ENCODE assay signal across 10 cellular contexts in the genomic region with DNA sequence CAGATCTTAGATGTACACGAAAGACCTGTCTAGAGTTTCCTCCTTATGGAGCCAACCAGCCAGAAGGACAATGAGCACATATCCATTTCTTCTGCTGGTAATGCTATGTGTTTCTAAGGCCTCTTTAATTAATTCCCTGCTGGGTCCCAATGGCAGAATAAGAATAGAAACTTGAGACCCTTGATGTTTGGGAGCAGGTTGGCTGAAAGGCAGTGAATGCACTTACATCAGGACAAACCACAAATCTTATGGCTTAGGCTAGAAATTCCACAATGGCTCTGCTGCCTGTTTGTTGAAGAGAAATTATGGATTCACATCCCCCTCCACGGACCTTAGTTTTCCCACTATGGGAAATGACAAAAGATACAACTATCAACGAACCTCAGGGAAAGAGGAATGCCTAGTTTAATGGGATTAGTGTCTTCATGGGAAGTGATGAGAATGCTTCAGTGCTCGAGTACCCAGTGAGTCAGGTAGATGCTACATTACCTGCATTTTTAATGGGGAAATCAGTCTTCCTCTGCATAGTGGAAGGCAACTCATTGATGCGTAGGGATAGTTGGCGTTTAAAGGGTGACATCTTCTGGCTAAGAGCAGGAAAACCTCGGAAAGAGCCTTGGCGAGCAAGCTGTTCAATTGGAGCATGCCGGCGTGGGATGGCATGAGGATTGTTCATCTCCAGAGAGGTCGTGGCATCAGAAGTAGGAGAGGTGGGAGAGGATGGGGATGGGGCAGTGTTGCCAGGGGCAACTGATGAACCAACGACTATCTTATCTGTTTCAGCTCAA. TPM values are rescaled to one million over a fixed set of nuclear protein-coding genes. Genes with fewer than 3 reads are reported as not detected.
DNase-seq lines count a peak whose midpoint lies in the region; ATAC-seq and TF ChIP-seq lines count a peak whose summit lies in the region.
"Had no signal": no experiment of that assay in that cellular context is flagged by ENCODE, and none has a peak within 500 bp of the region (broad histone marks: within the 10 kb centered on the region; RNA-seq: fewer than 3 reads in every experiment).

No MANE protein-coding gene starts in this region.

- peaks cover 0 to 8% (median 3%) of the 10 kb centered on the region in 4 donors for H3K4me1 ChIP-seq in esophagus muscularis mucosa
- peaks cover 0 to 4% of the 10 kb centered on the region in 2 donors for H3K4me1 ChIP-seq in neuronal stem cell (ENCODE audit: control insufficient read depth in 2 of 2, insufficient read depth in 1 of 2, low read depth in 1 of 2, low read length in 2 of 2)
- H3K4me1 ChIP-seq in CD8-positive, alpha-beta T cell (ENCODE audit: insufficient read depth, low read length) = no peaks in the 10 kb centered on the region
- no peaks in the 10 kb centered on the region for H3K4me1 ChIP-seq in ascending aorta

- TF ChIP-seq CTCF in esophagus muscularis mucosa (IDR thresholded peaks at IDR 0.05) (peak; percentile 16 to 32 (median 20)), ascending aorta (IDR thresholded peaks at IDR 0.05) (no peak)
- TF ChIP-seq CTCF in CD8-positive, alpha-beta T cell (IDR thresholded peaks at IDR 0.05) = no peak

- H3K27ac Mint-ChIP-seq in activated CD4-positive, alpha-beta memory T cell treated with anti-CD3 and anti-CD28 coated beads, Interleukin-2, amount 10 ng/mL, durations not matched to agents 7 days and 5 days = no peak overlapping the region
- H3K27ac Mint-ChIP-seq in CD8-positive, alpha-beta T cell = no peak overlapping the region
- H3K27ac Mint-ChIP-seq in activated CD8-positive, alpha-beta T cell treated with anti-CD3 and anti-CD28 coated beads, Interleukin-2, amount 10 ng/mL, durations not matched to agents 7 days and 5 days = no peak overlapping the region
- H3K27ac Mint-ChIP-seq: activated naive CD8-positive, alpha-beta T cell had no signal

- peaks cover 7% of the 10 kb centered on the region for H3K4me1 Mint-ChIP-seq in activated CD4-positive, alpha-beta memory T cell treated with anti-CD3 and anti-CD28 coated beads, Interleukin-2, amount 10 ng/mL, durations not matched to agents 7 days and 5 days
- H3K4me1 Mint-ChIP-seq in CD8-positive, alpha-beta T cell (ENCODE audit: low read depth) = peaks cover 7% of the 10 kb centered on the region
- peaks cover 13% of the 10 kb centered on the region for H3K4me1 Mint-ChIP-seq in activated CD8-positive, alpha-beta T cell treated with anti-CD3 and anti-CD28 coated beads, Interleukin-2, amount 10 ng/mL, durations not matched to agents 7 days and 5 days (ENCODE audit: low read depth)

- intact Hi-C loops in esophagus muscularis mucosa (cut with DNase I) (no loop called here), ascending aorta (cut with DNase I) (no loop called here)
- intact Hi-C loops in CD8-positive, alpha-beta T cell (cut with DNase I, micrococcal nuclease) = no loop called here

- H3K4me3 Mint-ChIP-seq in activated CD4-positive, alpha-beta memory T cell treated with anti-CD3 and anti-CD28 coated beads, Interleukin-2, amount 10 ng/mL, durations not matched to agents 7 days and 5 days = no peak overlapping the region
- H3K4me3 Mint-ChIP-seq in CD8-positive, alpha-beta T cell = no peak overlapping the region
- no peak overlapping the region for H3K4me3 Mint-ChIP-seq in activated CD8-positive, alpha-beta T cell treated with anti-CD3 and anti-CD28 coated beads, Interleukin-2, amount 10 ng/mL, durations not matched to agents 7 days and 5 days
- H3K4me3 Mint-ChIP-seq: activated naive CD8-positive, alpha-beta T cell had no signal

- H3K27ac ChIP-seq in esophagus muscularis mucosa (replicated peaks in 1 of 4) (no peak overlapping the region), neuronal stem cell (replicated peaks; ENCODE audit: low read length) (no peak overlapping the region), ascending aorta (no peak overlapping the region)
- no peak overlapping the region for H3K27ac ChIP-seq in CD8-positive, alpha-beta T cell (ENCODE audit: low read depth, low read length)

- H3K23ac ChIP-seq in neuronal stem cell (ENCODE audit: low read depth, low read length, poor library complexity) = no peak overlapping the region

- H3K36me3 Mint-ChIP-seq in activated CD4-positive, alpha-beta memory T cell treated with anti-CD3 and anti-CD28 coated beads, Interleukin-2, amount 10 ng/mL, durations not matched to agents 7 days and 5 days (ENCODE audit: low read depth) = peaks cover 40% of the 10 kb centered on the region
- H3K36me3 Mint-ChIP-seq in CD8-positive, alpha-beta T cell = peaks cover 78% of the 10 kb centered on the region
- peaks cover 35% of the 10 kb centered on the region for H3K36me3 Mint-ChIP-seq in activated CD8-positive, alpha-beta T cell treated with anti-CD3 and anti-CD28 coated beads, Interleukin-2, amount 10 ng/mL, durations not matched to agents 7 days and 5 days (ENCODE audit: low read depth)

- ATAC-seq in CD8-positive, alpha-beta T cell = no peak
- no peak for ATAC-seq in activated CD8-positive, alpha-beta T cell treated with anti-CD3 and anti-CD28 coated beads, Interleukin-2, amount 10 ng/mL, durations not matched to agents 7 days and 5 days

- no peak for TF ChIP-seq POLR2A in esophagus muscularis mucosa (IDR thresholded peaks at IDR 0.05; ENCODE audit: low read depth)

- no peak for TF ChIP-seq EP300 in esophagus muscularis mucosa (IDR thresholded peaks at IDR 0.05)

- H3K79me1 ChIP-seq in neuronal stem cell (ENCODE audit: low read depth, low read length) = no peaks in the 10 kb centered on the region

- DNase-seq in ELR (ENCODE audit: low read depth) (peak; percentile 24), NCI-H510A (lab: John Stamatoyannopoulos, UW) (peak; percentile 5), esophagus muscularis mucosa (ENCODE audit: extremely low spot score) (no peak), neuronal stem cell (ENCODE audit: low spot score) (peak; percentile 24), ascending aorta (ENCODE audit: low spot score in 2 of 2) (no peak)
- DNase-seq in activated CD4-positive, alpha-beta memory T cell treated with anti-CD3 and anti-CD28 coated beads, Interleukin-2, amount 10 ng/mL, durations not matched to agents 7 days and 5 days = no peak
- no peak for DNase-seq in CD8-positive, alpha-beta T cell
- no peak for DNase-seq in activated CD8-positive, alpha-beta T cell treated with anti-CD3 and anti-CD28 coated beads, Interleukin-2, amount 10 ng/mL, durations not matched to agents 7 days and 5 days
- DNase-seq: NCI-H2081 treated with DMSO at 0.1 percent for 48 hours had no signal

- H3K4me2 ChIP-seq in neuronal stem cell (ENCODE audit: insufficient read depth, low read length, poor library complexity, severe bottlenecking) = no peak overlapping the region

- H2AFZ ChIP-seq in neuronal stem cell (ENCODE audit: low read length) = no peak overlapping the region

- no peak overlapping the region for H4K8ac ChIP-seq in neuronal stem cell (ENCODE audit: low read depth, low read length)

- no peak overlapping the region for H3K4ac ChIP-seq in neuronal stem cell (ENCODE audit: low read length)

- H2BK15ac ChIP-seq in neuronal stem cell (ENCODE audit: low read length) = no peak overlapping the region

- no peak overlapping the region for H3K14ac ChIP-seq in neuronal stem cell (ENCODE audit: low read length)

- no peak overlapping the region for H2BK5ac ChIP-seq in neuronal stem cell (ENCODE audit: low read length)

- H3K9me3 Mint-ChIP-seq in activated CD4-positive, alpha-beta memory T cell treated with anti-CD3 and anti-CD28 coated beads, Interleukin-2, amount 10 ng/mL, durations not matched to agents 7 days and 5 days = no peaks in the 10 kb centered on the region
- H3K9me3 Mint-ChIP-seq in CD8-positive, alpha-beta T cell = no peaks in the 10 kb centered on the region
- no peaks in the 10 kb centered on the region for H3K9me3 Mint-ChIP-seq in activated CD8-positive, alpha-beta T cell treated with anti-CD3 and anti-CD28 coated beads, Interleukin-2, amount 10 ng/mL, durations not matched to agents 7 days and 5 days (ENCODE audit: insufficient read depth)

- no peak overlapping the region for H2BK120ac ChIP-seq in neuronal stem cell (ENCODE audit: low read depth, low read length)

- no peak overlapping the region for H3K9ac ChIP-seq in neuronal stem cell (ENCODE audit: low read depth, low read length, poor library complexity)

- H3K18ac ChIP-seq in neuronal stem cell (ENCODE audit: low read length) = no peak overlapping the region

- H3K4me3 ChIP-seq in esophagus muscularis mucosa (no peak overlapping the region), neuronal stem cell (ENCODE audit: low read length in 2 of 2) (no peak overlapping the region), ascending aorta (no peak overlapping the region)
- H3K4me3 ChIP-seq in CD8-positive, alpha-beta T cell (ENCODE audit: low read depth, low read length) = no peak overlapping the region

- H4K91ac ChIP-seq in neuronal stem cell (ENCODE audit: low read depth, low read length, poor library complexity) = no peak overlapping the region

- no peaks in the 10 kb centered on the region for H3K9me3 ChIP-seq in esophagus muscularis mucosa
- H3K9me3 ChIP-seq in neuronal stem cell (replicated peaks in 1 of 2; ENCODE audit: control insufficient read depth in 2 of 2, insufficient read depth in 1 of 2, low read depth in 1 of 2, low read length in 2 of 2) = no peaks in the 10 kb centered on the region
- no peaks in the 10 kb centered on the region for H3K9me3 ChIP-seq in CD8-positive, alpha-beta T cell (ENCODE audit: low read length)
- H3K9me3 ChIP-seq in ascending aorta = no peaks in the 10 kb centered on the region

- no peak overlapping the region for H2AK5ac ChIP-seq in neuronal stem cell (ENCODE audit: low read depth, low read length)

- H3K36me3 ChIP-seq in esophagus muscularis mucosa (peaks cover 9 to 86% (median 71%) of the 10 kb centered on the region in 4 donors), neuronal stem cell (replicated peaks in 1 of 2; ENCODE audit: control insufficient read depth in 2 of 2, insufficient read depth in 2 of 2, low read length in 2 of 2) (peaks cover 12 to 67% of the 10 kb centered on the region in 2 donors), ascending aorta (peaks cover 47 to 54% of the 10 kb centered on the region in 2 donors)
- peaks cover 27% of the 10 kb centered on the region for H3K36me3 ChIP-seq in CD8-positive, alpha-beta T cell (ENCODE audit: insufficient read depth, low read length)

- CTCF ChIA-PET in activated CD4-positive, alpha-beta memory T cell treated with anti-CD3 and anti-CD28 coated beads, Interleukin-2, amount 10 ng/mL, durations not matched to agents 7 days and 5 days (lab: Charles Lee) = interaction anchor here (2.4 kb wide), 1 partner anchor 11 kb away, joined by 10 read pairs; no protein-coding TSS in a partner anchor
- CTCF ChIA-PET in CD8-positive, alpha-beta T cell (lab: Charles Lee) = no interaction called here
- CTCF ChIA-PET in activated CD8-positive, alpha-beta T cell treated with anti-CD3 and anti-CD28 coated beads, Interleukin-2, amount 10 ng/mL, durations not matched to agents 7 days and 5 days (lab: Charles Lee) = interaction anchor here (1.6 kb wide), 1 partner anchor 11 kb away, joined by 7 read pairs; no protein-coding TSS in a partner anchor

- 56% methylated on average over 12 of the region's 12 CpGs for WGBS in esophagus muscularis mucosa
- no CpG with 5 or more reads among the region's 12 CpGs for WGBS in neuronal stem cell (ENCODE audit: extremely low coverage in 2 of 2, insufficient read length in 2 of 2, insufficient replicate concordance in 1 of 2), 2 donors

- no peaks in the 10 kb centered on the region for H3K27me3 ChIP-seq in esophagus muscularis mucosa
- H3K27me3 ChIP-seq in neuronal stem cell (ENCODE audit: control insufficient read depth in 3 of 3, insufficient read depth in 3 of 3, low read depth in 1 of 3, low read length in 3 of 3) = no peaks in the 10 kb centered on the region
- no peaks in the 10 kb centered on the region for H3K27me3 ChIP-seq in CD8-positive, alpha-beta T cell (ENCODE audit: insufficient read depth, low read length)
- no peaks in the 10 kb centered on the region for H3K27me3 ChIP-seq in ascending aorta

- POLR2A ChIA-PET in activated CD4-positive, alpha-beta memory T cell treated with anti-CD3 and anti-CD28 coated beads, Interleukin-2, amount 10 ng/mL, durations not matched to agents 7 days and 5 days (lab: Charles Lee) = no interaction called here
- POLR2A ChIA-PET in CD8-positive, alpha-beta T cell (lab: Charles Lee) = no interaction called here
- POLR2A ChIA-PET in activated CD8-positive, alpha-beta T cell treated with anti-CD3 and anti-CD28 coated beads, Interleukin-2, amount 10 ng/mL, durations not matched to agents 7 days and 5 days (lab: Charles Lee) = no interaction called here

- no peak overlapping the region for H2BK12ac ChIP-seq in neuronal stem cell (ENCODE audit: low read length)

- H3K27me3 Mint-ChIP-seq in activated CD4-positive, alpha-beta memory T cell treated with anti-CD3 and anti-CD28 coated beads, Interleukin-2, amount 10 ng/mL, durations not matched to agents 7 days and 5 days = no peaks in the 10 kb centered on the region
- H3K27me3 Mint-ChIP-seq in CD8-positive, alpha-beta T cell (ENCODE audit: low read depth) = no peaks in the 10 kb centered on the region
- no peaks in the 10 kb centered on the region for H3K27me3 Mint-ChIP-seq in activated CD8-positive, alpha-beta T cell treated with anti-CD3 and anti-CD28 coated beads, Interleukin-2, amount 10 ng/mL, durations not matched to agents 7 days and 5 days (ENCODE audit: low read depth)
- H3K27me3 Mint-ChIP-seq: activated naive CD8-positive, alpha-beta T cell had no signal

RNA-seq across cellular contexts. Expression of gene PAPLN, which starts 46.5 kb away (rescaled TPM):
- total RNA-seq in esophagus muscularis mucosa (10 to 100 TPM; 12.0 to 43.5 (median 24.1) TPM), ascending aorta (4.9 TPM)
- 15.1 TPM for polyA plus RNA-seq in neuronal stem cell (2013, experiment 1 of 2)
- 15.7 TPM for polyA plus RNA-seq in neuronal stem cell (2013, experiment 2 of 2)
- total RNA-seq in activated CD4-positive, alpha-beta memory T cell treated with anti-CD3 and anti-CD28 coated beads, Interleukin-2, amount 10 ng/mL, durations not matched to agents 7 days and 5 days = 1 to 10 TPM; 1.4 to 1.6 TPM
- not detected for total RNA-seq in CD8-positive, alpha-beta T cell
- under 1 TPM; 0.29 to 0.45 TPM for total RNA-seq in activated CD8-positive, alpha-beta T cell treated with anti-CD3 and anti-CD28 coated beads, Interleukin-2, amount 10 ng/mL, durations not matched to agents 7 days and 5 days

Comparison
In these comparisons a context has a peak if more than half of its experiments do, and no peak if none do; other contexts are left out.
1. DNase-seq: peak in ELR (single experiment), NCI-H510A (single experiment) and neuronal stem cell (single experiment); none in esophagus muscularis mucosa (single experiment), activated CD4-positive, alpha-beta memory T cell treated with anti-CD3 and anti-CD28 coated beads, Interleukin-2, amount 10 ng/mL, durations not matched to agents 7 days and 5 days (single experiment), CD8-positive, alpha-beta T cell (0 of 7), ascending aorta (0 of 2) and activated CD8-positive, alpha-beta T cell treated with anti-CD3 and anti-CD28 coated beads, Interleukin-2, amount 10 ng/mL, durations not matched to agents 7 days and 5 days (single experiment).
2. CTCF ChIP-seq: peak in esophagus muscularis mucosa (3 of 3); none in CD8-positive, alpha-beta T cell (single experiment) and ascending aorta (0 of 3).